Comparison of ENCODE assay signal across 8 cellular contexts in genomic region chr6:121055572-121056163, GRCh38.
DNase-seq lines count a peak whose midpoint lies in the region; ATAC-seq, FAIRE-seq and TF ChIP-seq lines count a peak whose summit lies in the region.

No MANE protein-coding gene starts in this region.

- no peak for FAIRE-seq in urothelium cell line (lab: Jason Lieb, UNC)

- H3K27me3 ChIP-seq in brain microvascular endothelial cell (replicated peaks) = no peaks in the 10 kb centered on the region
- no peaks in the 10 kb centered on the region for H3K27me3 ChIP-seq in kidney epithelial cell (ENCODE audit: control insufficient read depth, insufficient read depth, low read length)

- in situ Hi-C loops in Caki2 (cut with HindIII; ENCODE audit: low pct_unique_long_range_greater_than_20kb, low sequenced_read_pairs) (no loop called here), brain microvascular endothelial cell (cut with HindIII; ENCODE audit: low pct_ligation_motif_present, low sequenced_read_pairs) (no loop called here)

- peak; percentile 29 for DNase-seq in Caki2 (ENCODE audit: low read depth)
- DNase-seq in NCI-H446 treated with DMSO at 0.1 percent for 48 hours (lab: John Stamatoyannopoulos, UW) = peak; percentile 7
- peak; percentile 38 for DNase-seq in brain microvascular endothelial cell
- DNase-seq in kidney epithelial cell (ENCODE audit: low read depth) = no peak
- DNase-seq in urothelium cell line (ENCODE audit: low spot score) = peak; percentile 47

- ATAC-seq in GM18909 (IDR thresholded peaks at IDR 0.05; ENCODE audit: poor library complexity, unreplicated experiment) (peak; percentile 83), HG03135 (IDR thresholded peaks at IDR 0.05; ENCODE audit: unreplicated experiment) (peak; percentile 75)
- no peak for ATAC-seq in activated CD4-positive, CD25-positive, alpha-beta regulatory T cell treated with anti-CD3 and anti-CD28 coated beads, Interleukin-2, amount 50 U/mL, for 24 hours

- H3K27ac ChIP-seq in brain microvascular endothelial cell = no peak overlapping the region

- no peaks in the 10 kb centered on the region for H3K36me3 ChIP-seq in brain microvascular endothelial cell (replicated peaks)
- no peaks in the 10 kb centered on the region for H3K36me3 ChIP-seq in kidney epithelial cell (ENCODE audit: control insufficient read depth, insufficient read depth, low read length)

- TF ChIP-seq CTCF in brain microvascular endothelial cell (IDR thresholded peaks at IDR 0.05; ENCODE audit: low read depth, low read length, missing control alignments) (peak; percentile 77), kidney epithelial cell (IDR thresholded peaks at IDR 0.05; ENCODE audit: insufficient read depth, low read length, poor library complexity, severe bottlenecking) (peak; percentile 77)

- H3K4me3 ChIP-seq in brain microvascular endothelial cell (ENCODE audit: low read depth, low read length) = no peak overlapping the region
- no peak overlapping the region for H3K4me3 ChIP-seq in kidney epithelial cell (ENCODE audit: low read depth, low read length)

Comparison
In these comparisons a context has a peak if more than half of its experiments do, and no peak if none do; other contexts are left out.
1. ATAC-seq: peak in GM18909 (single experiment) and HG03135 (single experiment); none in activated CD4-positive, CD25-positive, alpha-beta regulatory T cell treated with anti-CD3 and anti-CD28 coated beads, Interleukin-2, amount 50 U/mL, for 24 hours (0 of 2).